8 cellular contexts compared by ENCODE assay signal in the genomic region with DNA sequence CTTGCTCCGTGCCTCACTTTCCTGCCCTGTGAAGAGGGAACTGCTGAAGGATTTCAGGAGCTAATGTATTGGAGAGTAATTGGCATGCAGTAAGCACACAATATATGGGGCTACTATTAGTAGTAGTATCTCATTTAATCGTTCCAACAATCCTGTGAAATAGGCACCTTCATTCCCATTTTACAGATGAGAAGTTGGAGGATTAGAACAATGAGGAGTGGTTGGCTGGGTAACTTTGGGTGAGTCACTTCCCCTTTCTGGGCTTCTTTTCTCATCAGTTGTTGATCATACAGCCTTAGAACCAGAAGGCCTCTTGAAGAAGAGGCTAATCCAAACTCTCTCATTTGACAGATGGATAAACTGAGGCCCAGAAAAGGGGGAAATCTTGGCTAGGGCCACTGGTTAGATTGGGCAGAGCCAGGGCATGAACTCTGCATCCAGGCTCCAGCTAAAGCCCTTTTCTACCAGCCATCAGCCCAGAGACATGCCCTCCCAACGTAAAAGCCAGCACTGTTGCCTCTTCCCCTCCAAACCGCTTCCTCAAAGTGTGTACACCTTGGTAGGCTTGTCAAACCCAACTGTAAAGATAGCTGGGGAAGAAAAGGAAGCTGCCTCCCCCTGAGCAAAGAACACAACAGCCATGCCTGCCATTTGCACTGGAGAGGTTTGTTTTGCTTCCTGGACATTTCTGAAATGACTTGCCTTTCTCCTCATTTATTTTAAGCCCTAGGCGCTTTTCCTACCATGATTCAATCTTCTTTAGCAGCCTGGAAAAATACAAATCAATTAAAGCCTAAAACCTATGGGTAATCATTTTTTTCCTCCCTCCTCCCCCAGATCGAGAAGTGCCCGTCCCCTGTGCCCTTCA. TPM values are rescaled to one million over a fixed set of nuclear protein-coding genes. Genes with fewer than 3 reads are reported as not detected.
DNase-seq lines count a peak whose midpoint lies in the region; ATAC-seq and TF ChIP-seq lines count a peak whose summit lies in the region.

No MANE protein-coding gene starts in this region.

- CTCF ChIA-PET in GM10248 (lab: Yijun Ruan, JAX) (interaction anchor here (1.4 to 2.8 kb wide), 3 partner anchors 14 to 25 kb away, joined by 3 to 25 read pairs (median 10); no protein-coding TSS in a partner anchor), HEK293T (lab: Yijun Ruan, JAX) (interaction anchor here (1.5 kb wide), 1 partner anchor 21 kb away, joined by 3 read pairs; no protein-coding TSS in a partner anchor)

- peaks cover 0 to 12% (median 2%) of the 10 kb centered on the region in 4 donors for H3K4me1 ChIP-seq in sigmoid colon

- POLR2A ChIA-PET in GM10248 (lab: Yijun Ruan, JAX) = no interaction called here
- POLR2A ChIA-PET in HEK293T (lab: Yijun Ruan, JAX) = no interaction called here

- H3K36me3 ChIP-seq in sigmoid colon = peaks cover 0 to 9% (median 4%) of the 10 kb centered on the region in 4 donors

- H3K4me3 ChIP-seq in epithelial cell of esophagus (ENCODE audit: low read length) (peak overlapping the region; percentile 57), sigmoid colon (peak overlapping the region; percentile 78 to 85 (median 82))

- ATAC-seq in HG03439 (IDR thresholded peaks at IDR 0.05; ENCODE audit: unreplicated experiment) (no peak), left colon (no peak)

- TF ChIP-seq POLR2A in sigmoid colon (IDR thresholded peaks at IDR 0.05) = no peak

- WGBS in sigmoid colon, 2 donors = 78 to 80% methylated on average over 7 of the region's 7 CpGs

- peak; percentile 13 for DNase-seq in GM10248 (ENCODE audit: extremely low spot score)
- DNase-seq in NOMO-1 treated with dmso at 0.1 percent for 144 hours (lab: John Stamatoyannopoulos, UW; ENCODE audit: unreplicated experiment) = peak; percentile 6
- DNase-seq in epithelial cell of esophagus (ENCODE audit: low read depth) = no peak
- DNase-seq in sigmoid colon = no peak
- no peak for DNase-seq in NCI-H1436 (lab: John Stamatoyannopoulos, UW)
- DNase-seq in left colon = no peak
- DNase-seq in HEK293T (ENCODE audit: extremely low spot score) = no peak

- TF ChIP-seq EP300 in sigmoid colon (IDR thresholded peaks at IDR 0.05) = no peak

- no peaks in the 10 kb centered on the region for H3K27me3 ChIP-seq in sigmoid colon

- TF ChIP-seq CTCF in GM10248 (IDR thresholded peaks at IDR 0.05; ENCODE audit: control extremely low read depth, extremely low read depth, low read depth, missing control alignments) (no peak), epithelial cell of esophagus (IDR thresholded peaks at IDR 0.05; ENCODE audit: insufficient read depth, low read depth, low read length, missing control alignments) (no peak), sigmoid colon (IDR thresholded peaks at IDR 0.05) (no peak)

- no peaks in the 10 kb centered on the region for H3K9me3 ChIP-seq in sigmoid colon

- H3K27ac ChIP-seq in sigmoid colon = peak overlapping the region; percentile 80 to 90 (median 88)

- intact Hi-C loops in sigmoid colon (cut with DNase I) = loop anchor here (2.0 to 5.0 kb wide), 3 partner anchors 23 to 207 kb away; a partner anchor contains a TSS
- intact Hi-C loops in left colon (cut with DNase I, micrococcal nuclease) = no loop called here

TF ChIP-seq in HEK293T, 16 proteins besides CTCF, POLR2A, EP300 and RAD21:
- no peak for TF ChIP-seq ELF4 (IDR thresholded peaks at IDR 0.05)
- TF ChIP-seq CTBP1 (IDR thresholded peaks at IDR 0.05; ENCODE audit: borderline replicate concordance) = no peak
- TF ChIP-seq BHLHE40 (IDR thresholded peaks at IDR 0.05; ENCODE audit: borderline replicate concordance) = no peak
- no peak for TF ChIP-seq FOXK2 (IDR thresholded peaks at IDR 0.05)
- TF ChIP-seq FOXM1 (IDR thresholded peaks at IDR 0.05; ENCODE audit: borderline replicate concordance) = no peak
- TF ChIP-seq TARDBP (IDR thresholded peaks at IDR 0.05) = no peak
- TF ChIP-seq NFRKB (IDR thresholded peaks at IDR 0.05) = no peak
- no peak for TF ChIP-seq L3MBTL2 (conservative IDR thresholded peaks at IDR 0.05)
- no peak for TF ChIP-seq ZNF384 (IDR thresholded peaks at IDR 0.05)
- TF ChIP-seq LEF1 (IDR thresholded peaks at IDR 0.05; ENCODE audit: borderline replicate concordance) = no peak
- TF ChIP-seq ARNT (IDR thresholded peaks at IDR 0.05) = no peak
- no peak for TF ChIP-seq HDGF (IDR thresholded peaks at IDR 0.05; ENCODE audit: borderline replicate concordance)
- TF ChIP-seq SP1 (IDR thresholded peaks at IDR 0.05) = no peak
- TF ChIP-seq SUZ12 (IDR thresholded peaks at IDR 0.05) = no peak
- TF ChIP-seq FOXA1 (IDR thresholded peaks at IDR 0.05) = no peak
- TF ChIP-seq, protein P1, sequence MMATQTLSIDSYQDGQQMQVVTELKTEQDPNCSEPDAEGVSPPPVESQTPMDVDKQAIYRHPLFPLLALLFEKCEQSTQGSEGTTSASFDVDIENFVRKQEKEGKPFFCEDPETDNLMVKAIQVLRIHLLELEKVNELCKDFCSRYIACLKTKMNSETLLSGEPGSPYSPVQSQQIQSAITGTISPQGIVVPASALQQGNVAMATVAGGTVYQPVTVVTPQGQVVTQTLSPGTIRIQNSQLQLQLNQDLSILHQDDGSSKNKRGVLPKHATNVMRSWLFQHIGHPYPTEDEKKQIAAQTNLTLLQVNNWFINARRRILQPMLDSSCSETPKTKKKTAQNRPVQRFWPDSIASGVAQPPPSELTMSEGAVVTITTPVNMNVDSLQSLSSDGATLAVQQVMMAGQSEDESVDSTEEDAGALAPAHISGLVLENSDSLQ (IDR thresholded peaks at IDR 0.05) = no peak

RNA-seq across cellular contexts. Expression of a gene that starts 1.0 kb away (rescaled TPM):
- total RNA-seq in sigmoid colon = 10 to 100 TPM in 3 of 4 donors, 1 to 10 TPM in 1; 4.3 to 14.0 (median 11.7) TPM
- polyA plus RNA-seq in sigmoid colon = 1 to 10 TPM in 2 of 3 donors, under 1 TPM in 1; 0.69 to 2.1 (median 1.2) TPM
- total RNA-seq in left colon = 1 to 10 TPM; 1.2 to 2.6 TPM

RNA-seq across cellular contexts. Expression of a gene that starts 1.6 kb away (rescaled TPM):
- 1 to 10 TPM in 1 of 4 donors, under 1 TPM in 2, not detected in 1; 0.36 to 1.2 (median 0.81) TPM for total RNA-seq in sigmoid colon
- polyA plus RNA-seq in sigmoid colon = under 1 TPM in 1 of 3 donors, not detected in 2; 0.25 TPM
- total RNA-seq in left colon = under 1 TPM in 1 of 2 donors, not detected in 1; 0.67 TPM

Comparison
In these comparisons a context has a peak if more than half of its experiments do, and no peak if none do; other contexts are left out.
1. DNase-seq: peak in GM10248 (single experiment) and NOMO-1 treated with dmso at 0.1 percent for 144 hours (single experiment); none in epithelial cell of esophagus (single experiment), sigmoid colon (single experiment), NCI-H1436 (single experiment), left colon (0 of 2) and HEK293T (single experiment).